8 cellular contexts compared by ENCODE assay signal in the genomic region with DNA sequence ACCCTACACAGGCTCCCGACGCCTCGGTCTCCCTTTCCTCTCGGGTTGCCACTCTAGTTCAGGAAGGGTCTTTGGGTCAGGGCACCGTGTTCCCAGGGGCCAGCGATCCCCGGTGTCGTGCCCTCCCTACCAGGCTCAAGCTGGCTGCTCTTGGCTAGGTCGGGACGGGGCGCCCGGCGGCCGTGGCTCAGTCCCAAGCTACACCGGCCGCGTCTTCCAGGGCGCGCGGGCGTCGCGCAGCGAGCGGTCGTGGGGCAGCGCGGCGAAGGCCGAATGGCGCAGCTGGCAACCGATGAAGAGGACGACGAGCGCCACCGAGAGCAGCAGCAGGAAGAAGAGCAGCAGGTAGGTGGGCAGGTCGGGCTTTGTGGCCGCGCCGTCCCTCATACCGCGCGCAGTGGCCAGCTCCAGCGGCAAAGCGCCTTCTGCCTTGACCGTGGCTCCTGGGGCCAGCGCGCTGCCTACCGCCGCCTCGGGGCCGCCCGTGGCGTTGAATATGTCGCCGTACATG. TPM values are rescaled to one million over a fixed set of nuclear protein-coding genes. Genes with fewer than 3 reads are reported as not detected.
A peak's percentile ranks its signal among the peaks of the same experiment; 100 is the strongest.
DNase-seq lines count a peak whose midpoint lies in the region; ATAC-seq and TF ChIP-seq lines count a peak whose summit lies in the region.
"Had no signal": no experiment of that assay in that cellular context is flagged by ENCODE, and none has a peak within 500 bp of the region (broad histone marks: within the 10 kb centered on the region; RNA-seq: fewer than 3 reads in every experiment).

No MANE protein-coding gene starts in this region.

- ATAC-seq in left colon (peak; percentile 38), GM18870 (IDR thresholded peaks at IDR 0.05; ENCODE audit: unreplicated experiment) (no peak), GM18873 (IDR thresholded peaks at IDR 0.05; ENCODE audit: low FRiP score, unreplicated experiment) (no peak)

- H3K9me3 ChIP-seq in MG63 = no peaks in the 10 kb centered on the region
- no peaks in the 10 kb centered on the region for H3K9me3 ChIP-seq in colonic mucosa
- no peaks in the 10 kb centered on the region for H3K9me3 ChIP-seq in stomach

- intact Hi-C loops in colonic mucosa (cut with DNase I) (no loop called here), left colon (cut with DNase I, micrococcal nuclease) (no loop called here), stomach (cut with DNase I; ENCODE audit: low total_unique reads) (no loop called here)

- 1 to 4% (median 1%) methylated on average over 4 to 56 of the region's 56 CpGs for WGBS in stomach, 5 donors

- H3K4me3 ChIP-seq in MG63 (peak overlapping the region; percentile 21), colonic mucosa (peak overlapping the region; percentile 58), stomach (peak overlapping the region; percentile 39 to 56 (median 48))

- peak overlapping the region; percentile 62 to 81 for H3K9ac ChIP-seq in colonic mucosa (ENCODE audit: low read depth in 2 of 2, low read length in 2 of 2)

- TF ChIP-seq CTCF in colonic mucosa (IDR thresholded peaks at IDR 0.05) (no peak), stomach (IDR thresholded peaks at IDR 0.05) (no peak)

- H3K27ac ChIP-seq in colonic mucosa (peak overlapping the region; percentile 74), stomach (peak overlapping the region in 1 of 5 donors; percentile 11)

- H3K4me1 ChIP-seq in colonic mucosa (peaks cover 11% of the 10 kb centered on the region), stomach (peaks cover 21 to 52% (median 36%) of the 10 kb centered on the region in 4 donors)

- DNase-seq in MG63 = peak; percentile 30
- no peak for DNase-seq in colonic mucosa
- no peak for DNase-seq in left colon
- DNase-seq in stomach = no peak
- DNase-seq in NCI-H187 (lab: John Stamatoyannopoulos, UW) = no peak
- DNase-seq: stimulated activated CD8-positive, alpha-beta memory T cell treated with anti-CD3 and anti-CD28 coated beads, Interleukin-4, amount 100 ng/mL, for 48 hours had no signal

- H3K27me3 ChIP-seq in MG63 = peaks cover 24% of the 10 kb centered on the region
- peaks cover 17% of the 10 kb centered on the region for H3K27me3 ChIP-seq in colonic mucosa
- H3K27me3 ChIP-seq in stomach = peaks cover 0 to 58% (median 42%) of the 10 kb centered on the region in 3 donors

- H3K36me3 ChIP-seq in MG63 (peaks cover 8% of the 10 kb centered on the region), colonic mucosa (no peaks in the 10 kb centered on the region), stomach (peaks cover 0 to 19% (median 17%) of the 10 kb centered on the region in 4 donors)

- no peak for TF ChIP-seq EP300 in stomach (IDR thresholded peaks at IDR 0.05)

- TF ChIP-seq POLR2A in stomach (IDR thresholded peaks at IDR 0.05) = no peak

RNA-seq across cellular contexts. Expression of gene SMIM32, which starts 0.9 kb away (rescaled TPM):
- 0.26 TPM in 1 of 2 replicates, not detected in the other for total RNA-seq in MG63 (2014; rRNA removed; shearing (Covaris generic); ENCODE audit: low replicate concordance)
- total RNA-seq in colonic mucosa (10 to 100 TPM; 18.9 to 20.2 TPM), left colon (10 to 100 TPM; 17.7 to 23.5 TPM), stomach (10 to 100 TPM in 1 of 5 donors, under 1 TPM in 1, not detected in 3; 0.55 to 22.0 TPM)
- under 1 TPM; 0.30 to 0.76 (median 0.75) TPM for polyA plus RNA-seq in stomach

RNA-seq across cellular contexts. Expression of gene SMAD5, which starts 59.4 kb away (rescaled TPM):
- total RNA-seq in MG63 (2014; rRNA removed; shearing (Covaris generic); ENCODE audit: low replicate concordance) = 46.4 and 78.3 TPM in 2 replicates
- total RNA-seq in colonic mucosa (10 to 100 TPM; 51.9 to 64.1 TPM), left colon (10 to 100 TPM; 45.6 to 46.8 TPM), stomach (100 to 1,000 TPM in 1 of 5 donors, 10 to 100 TPM in 4; 18.8 to 220 (median 61.4) TPM)
- 10 to 100 TPM in 2 of 3 donors, 1 to 10 TPM in 1; 6.8 to 10.8 (median 10.5) TPM for polyA plus RNA-seq in stomach
